18 cellular contexts compared by ENCODE assay signal in the genomic region with DNA sequence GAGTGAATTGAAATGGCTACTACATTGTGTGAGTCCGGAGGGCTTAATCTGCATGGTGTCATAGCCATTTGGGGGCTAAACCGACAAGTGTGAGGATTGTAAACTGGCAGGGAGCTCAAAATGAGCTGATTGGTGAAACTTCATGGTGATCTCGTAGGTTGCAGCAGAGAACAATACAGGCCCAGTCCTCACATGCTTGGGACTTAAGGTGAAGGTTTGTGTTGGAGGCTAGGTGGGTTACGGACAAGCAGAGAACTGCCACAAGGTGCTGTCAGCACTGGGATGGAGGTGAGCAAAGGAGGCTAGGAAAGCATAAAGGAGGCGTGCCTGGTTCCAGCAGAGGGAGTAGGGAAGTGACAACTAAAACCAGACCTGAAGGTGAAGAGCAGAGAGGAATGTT. TPM values are rescaled to one million over a fixed set of nuclear protein-coding genes. Genes with fewer than 3 reads are reported as not detected.
DNase-seq lines count a peak whose midpoint lies in the region; ATAC-seq, FAIRE-seq and TF ChIP-seq lines count a peak whose summit lies in the region.
"Had no signal": no experiment of that assay in that cellular context is flagged by ENCODE, and none has a peak within 500 bp of the region (broad histone marks: within the 10 kb centered on the region; RNA-seq: fewer than 3 reads in every experiment).

No MANE protein-coding gene starts in this region.

- POLR2A ChIA-PET in HepG2 (lab: Yijun Ruan, JAX) = no interaction called here

- H3K27me3 ChIP-seq in GM23338 (ENCODE audit: insufficient read depth) (no peaks in the 10 kb centered on the region), HepG2 (ENCODE audit: control insufficient read depth in 1 of 2, insufficient read depth in 2 of 2, low read length in 2 of 2) (no peaks in the 10 kb centered on the region), gastrocnemius medialis (no peaks in the 10 kb centered on the region)
- H3K27me3 ChIP-seq: BE2C had no signal

- peaks cover 16% of the 10 kb centered on the region for H3K4me1 Mint-ChIP-seq in GM23338
- H3K4me1 Mint-ChIP-seq in central memory CD8-positive, alpha-beta T cell = peaks cover 25% of the 10 kb centered on the region
- H3K4me1 Mint-ChIP-seq in activated naive CD8-positive, alpha-beta T cell treated with anti-CD3 and anti-CD28 coated beads for 36 hours = peaks cover 2% of the 10 kb centered on the region

- H3K4me1 ChIP-seq in GM23338 (ENCODE audit: insufficient read depth) (peaks cover 7% of the 10 kb centered on the region; the same call in 1 of the 2 replicates), HepG2 (ENCODE audit: insufficient read depth, low read length) (peaks cover 60% of the 10 kb centered on the region), gastrocnemius medialis (peaks cover 83 to 85% of the 10 kb centered on the region in 2 donors)
- H3K4me1 ChIP-seq: A549, BE2C had no signal

- CTCF ChIA-PET in HepG2 (lab: Yijun Ruan, JAX; ENCODE audit: low intra/inter-chr PET ratio, low total read pairs) = no interaction called here

- H3K4me2 ChIP-seq in GM23338 = no peak overlapping the region
- no peak overlapping the region for H3K4me2 ChIP-seq in HepG2 (ENCODE audit: low read depth, low read length)
- H3K4me2 ChIP-seq: A549 had no signal

- no peak for TF ChIP-seq RAD21 in HepG2 (CRISPR knock-in tag; IDR thresholded peaks at IDR 0.05)

- TF ChIP-seq POLR2A in HepG2 (IDR thresholded peaks at IDR 0.05; ENCODE audit: insufficient read depth in 1 of 2, low read depth in 2 of 2, low read length in 2 of 2) = no peak
- TF ChIP-seq POLR2A in gastrocnemius medialis (IDR thresholded peaks at IDR 0.05) = no peak

- H3K9me3 ChIP-seq in HepG2 (ENCODE audit: low read length) (no peaks in the 10 kb centered on the region), gastrocnemius medialis (no peaks in the 10 kb centered on the region)
- H3K9me3 ChIP-seq: A549, BE2C had no signal

- ATAC-seq in GM23338 = peak; percentile 42; the same call in 2 of the 3 replicates
- no peak for ATAC-seq in central memory CD8-positive, alpha-beta T cell (replicated peaks; ENCODE audit: extremely low read depth, poor library complexity, severe bottlenecking)
- ATAC-seq in HepG2 = no peak
- ATAC-seq in gastrocnemius medialis = no peak
- ATAC-seq in HG03469 (IDR thresholded peaks at IDR 0.05; ENCODE audit: unreplicated experiment) = no peak
- ATAC-seq: A549; CD8-positive, alpha-beta T cell; HCT116 had no signal

- no peak for FAIRE-seq in HepG2 (lab: Jason Lieb, UNC)
- FAIRE-seq: A549, D721Med, H54 had no signal

- no peaks in the 10 kb centered on the region for H3K9me3 Mint-ChIP-seq in GM23338
- no peaks in the 10 kb centered on the region for H3K9me3 Mint-ChIP-seq in central memory CD8-positive, alpha-beta T cell
- no peaks in the 10 kb centered on the region for H3K9me3 Mint-ChIP-seq in activated naive CD8-positive, alpha-beta T cell treated with anti-CD3 and anti-CD28 coated beads for 36 hours
- H3K9me3 Mint-ChIP-seq: CD8-positive, alpha-beta T cell; IgD-negative memory B cell had no signal

- TF ChIP-seq CTCF in GM23338 (conservative IDR thresholded peaks at IDR 0.05; ENCODE audit: low read depth in 2 of 2) = no peak
- TF ChIP-seq CTCF in HepG2 (CRISPR knock-in tag; IDR thresholded peaks at IDR 0.05) = no peak
- TF ChIP-seq CTCF in gastrocnemius medialis (IDR thresholded peaks at IDR 0.05 in 4 of 5, conservative IDR thresholded peaks at IDR 0.05 in 1 of 5) = no peak

- in situ Hi-C loops in HepG2 (cut with HindIII; ENCODE audit: extremely low pct_ligation_motif_present, low pct_unique_long_range_greater_than_20kb) = loop anchor here (25.0 kb wide), 1 partner anchor 310 kb away; no protein-coding TSS in a partner anchor
- in situ Hi-C loops in gastrocnemius medialis (cut with MboI; ENCODE audit: low sequenced_read_pairs in 4 of 4) = no loop called here

- intact Hi-C loops in HepG2 (cut with micrococcal nuclease; ENCODE audit: unreplicated experiment) = no loop called here
- intact Hi-C loops in gastrocnemius medialis (cut with DNase I; ENCODE audit: low total_unique reads) = no loop called here

- no peak overlapping the region for H3K9ac ChIP-seq in HepG2 (ENCODE audit: insufficient read depth, low read depth, low read length)

- H3K36me3 ChIP-seq in GM23338 (ENCODE audit: insufficient read depth) = no peaks in the 10 kb centered on the region
- H3K36me3 ChIP-seq in HepG2 (replicated peaks in 1 of 2; ENCODE audit: control insufficient read depth in 1 of 2, insufficient read depth in 2 of 2, low read length in 2 of 2) = peaks cover 2 to 36% of the 10 kb centered on the region in 2 experiments; a peak in 3 of 5 replicates
- H3K36me3 ChIP-seq in gastrocnemius medialis = no peaks in the 10 kb centered on the region
- H3K36me3 ChIP-seq: BE2C had no signal

- H3K9me2 ChIP-seq in GM23338 (ENCODE audit: insufficient read depth) = peaks cover 6% of the 10 kb centered on the region

- DNase-seq in GM23338 (ENCODE audit: low spot score) (peak; percentile 19), HepG2 (ENCODE audit: low spot score) (no peak), gastrocnemius medialis (no peak)
- no peak for DNase-seq in central memory CD8-positive, alpha-beta T cell (ENCODE audit: low spot score in 2 of 2)
- DNase-seq in activated naive CD8-positive, alpha-beta T cell treated with anti-CD3 and anti-CD28 coated beads for 36 hours = no peak
- no peak for DNase-seq in stimulated activated CD4-positive, alpha-beta T cell treated with anti-CD3 and anti-CD28 coated beads, Interleukin-1b, Interleukin-23, amount 100 ng/mL, for 48 hours
- DNase-seq: BE2C; CD8-positive, alpha-beta T cell; COR-L47; DND-41; GF-D8 had no signal

- no peaks in the 10 kb centered on the region for H3K27me3 Mint-ChIP-seq in GM23338 (ENCODE audit: insufficient read depth, low read depth, poor library complexity)
- no peaks in the 10 kb centered on the region for H3K27me3 Mint-ChIP-seq in central memory CD8-positive, alpha-beta T cell
- H3K27me3 Mint-ChIP-seq in activated naive CD8-positive, alpha-beta T cell treated with anti-CD3 and anti-CD28 coated beads for 36 hours = no peaks in the 10 kb centered on the region
- H3K27me3 Mint-ChIP-seq: IgD-negative memory B cell had no signal

- no peak for TF ChIP-seq EP300 in HepG2 (IDR thresholded peaks at IDR 0.05; ENCODE audit: low read depth in 2 of 2, low read length in 2 of 2)
- TF ChIP-seq EP300 in HepG2 (CRISPR knock-in tag; IDR thresholded peaks at IDR 0.05; ENCODE audit: borderline replicate concordance) = no peak

- H3K36me3 Mint-ChIP-seq in GM23338 (ENCODE audit: low read depth) = no peaks in the 10 kb centered on the region
- peaks cover 1% of the 10 kb centered on the region for H3K36me3 Mint-ChIP-seq in central memory CD8-positive, alpha-beta T cell (ENCODE audit: insufficient read depth)
- H3K36me3 Mint-ChIP-seq in activated naive CD8-positive, alpha-beta T cell treated with anti-CD3 and anti-CD28 coated beads for 36 hours = peaks cover 8% of the 10 kb centered on the region
- H3K36me3 Mint-ChIP-seq: IgD-negative memory B cell had no signal

- no peak overlapping the region for H3K27ac ChIP-seq in GM23338 (ENCODE audit: low read depth)
- H3K27ac ChIP-seq in HepG2 (ENCODE audit: extremely low read length, insufficient read depth, low read length) = no peak overlapping the region
- peak overlapping the region; percentile 91 to 99 (median 96) for H3K27ac ChIP-seq in gastrocnemius medialis
- H3K27ac ChIP-seq: A549, C4-2B had no signal

- no peak overlapping the region for H3K27ac Mint-ChIP-seq in GM23338
- H3K27ac Mint-ChIP-seq in central memory CD8-positive, alpha-beta T cell (ENCODE audit: low read depth) = peak overlapping the region; percentile 7
- no peak overlapping the region for H3K27ac Mint-ChIP-seq in activated naive CD8-positive, alpha-beta T cell treated with anti-CD3 and anti-CD28 coated beads for 36 hours
- H3K27ac Mint-ChIP-seq: CD8-positive, alpha-beta T cell; IgD-negative memory B cell had no signal

- 95% methylated on average over 5 of the region's 5 CpGs for WGBS in HepG2 (ENCODE audit: low lambda C conversion rate)

- no peak overlapping the region for H3K4me3 Mint-ChIP-seq in GM23338
- H3K4me3 Mint-ChIP-seq in central memory CD8-positive, alpha-beta T cell = no peak overlapping the region
- no peak overlapping the region for H3K4me3 Mint-ChIP-seq in activated naive CD8-positive, alpha-beta T cell treated with anti-CD3 and anti-CD28 coated beads for 36 hours
- H3K4me3 Mint-ChIP-seq: CD8-positive, alpha-beta T cell had no signal

- H4K20me1 ChIP-seq in GM23338 (replicated peaks; ENCODE audit: insufficient read depth) (peaks cover 5% of the 10 kb centered on the region), HepG2 (ENCODE audit: insufficient read depth, low read length) (no peaks in the 10 kb centered on the region)

- no TSS peak for BruUV-seq in HepG2 (replicated peaks; lab: Mats Ljungman, UMichigan)

- H3F3A ChIP-seq in GM23338 (replicated peaks; ENCODE audit: low read depth) = no peaks in the 10 kb centered on the region

- H3K79me2 ChIP-seq in GM23338 (replicated peaks; ENCODE audit: insufficient read depth) (peaks cover 4% of the 10 kb centered on the region; the same call in 1 of the 2 replicates), HepG2 (ENCODE audit: insufficient read depth, low read length) (peaks cover 69% of the 10 kb centered on the region)

- no peak overlapping the region for H2AFZ ChIP-seq in GM23338
- H2AFZ ChIP-seq in HepG2 (ENCODE audit: low read length) = no peak overlapping the region

- H3K4me3 ChIP-seq in GM23338 (no peak overlapping the region), HepG2 (replicated peaks in 1 of 3; ENCODE audit: insufficient read depth in 1 of 3, low read depth in 2 of 3, low read length in 3 of 3) (no peak overlapping the region), gastrocnemius medialis (no peak overlapping the region)
- H3K4me3 ChIP-seq: A549 had no signal

RNA-seq across cellular contexts. Expression of gene PGM1, which starts 9.4 kb away (rescaled TPM):
- 68.9 and 71.9 TPM in 2 replicates for total RNA-seq in GM23338 (2014; rRNA removed; shearing (Covaris generic))
- polyA plus RNA-seq in GM23338 (2016; fragmentation: Nextera tagmentation; extraction: Ambion mirVana) (17.4 and 20.9 TPM in 2 replicates), HepG2 (2011; rRNA removed) (49.2 and 51.6 TPM in 2 replicates)
- total RNA-seq in HepG2 (2016; rRNA removed; fragmentation: Illumina TruSeq; extraction: Trizol) (105 and 122 TPM in 2 replicates), gastrocnemius medialis (100 to 1,000 TPM; 320 to 713 (median 666) TPM)
- total RNA-seq in HepG2 (2016; cell fraction: cytosol; rRNA removed; fragmentation: Illumina TruSeq; extraction: Trizol; ENCODE audit: low read depth) = 59.3 and 60.5 TPM in 2 replicates
- 107 TPM in 2 replicates for total RNA-seq in HepG2 (2016; cell fraction: insoluble cytoplasmic fraction; rRNA removed; fragmentation: Illumina TruSeq; extraction: Trizol)
- 105 and 112 TPM in 2 replicates for total RNA-seq in HepG2 (2016; cell fraction: membrane; rRNA removed; fragmentation: Illumina TruSeq; extraction: Trizol)
- 52.5 and 58.8 TPM in 2 replicates for total RNA-seq in HepG2 (2016; cell fraction: nucleus; rRNA removed; fragmentation: Illumina TruSeq; extraction: Trizol)
- 49.9 and 50.0 TPM in 2 replicates for polyA plus RNA-seq in HepG2 (2011; cell fraction: cytosol; rRNA removed)
- 21.6 and 21.7 TPM in 2 replicates for polyA plus RNA-seq in HepG2 (2011; cell fraction: nucleus; rRNA removed)
- 99.6 and 140 TPM in 2 replicates for polyA plus RNA-seq in HepG2 (2012)
- 57.2 and 57.6 TPM in 2 replicates for polyA plus RNA-seq in HepG2 (2016; cell fraction: cytosol; fragmentation: Illumina TruSeq; extraction: Trizol; ENCODE audit: low read depth)
- 89.8 and 107 TPM in 2 replicates for polyA plus RNA-seq in HepG2 (2016; cell fraction: insoluble cytoplasmic fraction; fragmentation: Illumina TruSeq; extraction: Trizol; ENCODE audit: low read depth)
- polyA plus RNA-seq in HepG2 (2016; cell fraction: membrane; fragmentation: Illumina TruSeq; extraction: Trizol; ENCODE audit: low read depth) = 68.6 and 74.3 TPM in 2 replicates
- polyA plus RNA-seq in HepG2 (2016; cell fraction: nucleus; fragmentation: Illumina TruSeq; extraction: Trizol; ENCODE audit: insufficient read depth, low read depth) = 44.1 and 47.6 TPM in 2 replicates
- 39.4 and 62.3 TPM in 2 replicates for polyA minus RNA-seq in HepG2 (2011; rRNA and poly(A)+ RNA removed; ENCODE audit: low replicate concordance)
- polyA minus RNA-seq in HepG2 (2011; cell fraction: cytosol; rRNA and poly(A)+ RNA removed) = 49.2 and 52.4 TPM in 2 replicates
- polyA minus RNA-seq in HepG2 (2011; cell fraction: nucleus; rRNA and poly(A)+ RNA removed) = 48.6 and 52.9 TPM in 2 replicates
- 10 to 100 TPM; 45.3 to 46.1 TPM for total RNA-seq in activated naive CD8-positive, alpha-beta T cell treated with anti-CD3 and anti-CD28 coated beads for 36 hours

Comparison
In these comparisons a context has a peak if more than half of its experiments do, and no peak if none do; other contexts are left out.
1. H3K27ac ChIP-seq: peak in gastrocnemius medialis (4 of 4); none in GM23338 (single experiment) and HepG2 (single experiment).